8 cellular contexts compared by ENCODE assay signal in the genomic region with DNA sequence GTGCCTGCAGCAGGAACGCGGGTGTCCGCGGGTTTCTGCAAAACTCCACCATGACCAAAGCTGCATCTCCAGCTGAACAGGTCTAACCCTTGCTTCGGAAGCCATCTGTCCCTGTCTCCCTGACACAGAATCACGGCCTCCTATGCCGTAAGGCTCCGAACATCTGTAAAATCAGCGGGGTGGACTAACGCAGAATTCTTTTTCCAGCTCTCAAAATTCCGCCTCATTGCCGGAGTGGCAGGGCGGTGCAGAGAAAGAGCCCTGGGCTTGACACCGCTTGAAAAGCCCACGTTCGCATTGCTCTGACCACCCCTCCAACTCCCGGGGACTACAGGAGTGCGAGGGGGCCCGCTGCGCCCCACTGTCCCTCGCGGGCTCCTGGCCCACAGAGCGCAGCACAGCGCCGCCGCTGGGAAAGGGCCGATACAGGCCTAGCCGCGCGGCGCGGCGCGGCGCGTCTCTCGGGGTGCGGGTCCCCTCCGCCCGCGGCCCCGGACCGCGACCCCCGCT. TPM values are rescaled to one million over a fixed set of nuclear protein-coding genes. Genes with fewer than 3 reads are reported as not detected.
A peak's percentile ranks its signal among the peaks of the same experiment; 100 is the strongest.
DNase-seq lines count a peak whose midpoint lies in the region; ATAC-seq and TF ChIP-seq lines count a peak whose summit lies in the region.

No MANE protein-coding gene starts in this region.

- DNase-seq in SKM-1 treated with dmso at 0.1 percent for 144 hours (lab: John Stamatoyannopoulos, UW; ENCODE audit: unreplicated experiment) (peak; percentile 60), SKM-1 (lab: John Stamatoyannopoulos, UW; ENCODE audit: unreplicated experiment) (no peak), HPDE6-E6E7 (ENCODE audit: extremely low spot score) (peak; percentile 41), fibroblast of mammary gland (ENCODE audit: low read depth) (peak; percentile 40), neural crest cell (ENCODE audit: low read depth, low spot score) (peak; percentile 53), T1000 (lab: John Stamatoyannopoulos, UW) (no peak)

- H3K4me1 Mint-ChIP-seq in neural crest cell = peaks cover 51% of the 10 kb centered on the region

- peaks cover 11% of the 10 kb centered on the region for H3K27me3 Mint-ChIP-seq in neural crest cell (ENCODE audit: low read depth)

- TF ChIP-seq CTCF in VCaP (conservative IDR thresholded peaks at IDR 0.05) = no peak
- TF ChIP-seq CTCF in fibroblast of mammary gland (conservative IDR thresholded peaks at IDR 0.05; ENCODE audit: control insufficient read depth, insufficient read depth, low read depth, low read length) = peak; percentile 34
- TF ChIP-seq CTCF in neural crest cell (conservative IDR thresholded peaks at IDR 0.05) = no peak

- H3K4me3 ChIP-seq in fibroblast of mammary gland (ENCODE audit: control insufficient read depth, low read depth, low read length) = peak overlapping the region; percentile 90

- H3K36me3 Mint-ChIP-seq in neural crest cell (ENCODE audit: low read depth) = no peaks in the 10 kb centered on the region

- peak overlapping the region; percentile 70 for H3K27ac ChIP-seq in VCaP

- H3K4me3 Mint-ChIP-seq in neural crest cell = peak overlapping the region; percentile 91

- no peaks in the 10 kb centered on the region for H3K9me3 Mint-ChIP-seq in neural crest cell

- ATAC-seq in GM21423 (IDR thresholded peaks at IDR 0.05; ENCODE audit: unreplicated experiment) = peak; percentile 47

- H3K27ac Mint-ChIP-seq in neural crest cell (ENCODE audit: unreplicated experiment) = peak overlapping the region; percentile 76

RNA-seq across cellular contexts. Expression of a gene that starts 0.4 kb away (rescaled TPM):
- 17.8 and 18.3 TPM in 2 replicates for total RNA-seq in neural crest cell

Comparison
In these comparisons a context has a peak if more than half of its experiments do, and no peak if none do; other contexts are left out.
1. DNase-seq: peak in SKM-1 treated with dmso at 0.1 percent for 144 hours (single experiment), HPDE6-E6E7 (single experiment), fibroblast of mammary gland (single experiment) and neural crest cell (single experiment); none in SKM-1 (single experiment) and T1000 (single experiment).